In genomic region chr5:9691261-9691660, GRCh38 we compare ENCODE assay signal across 35 cellular contexts.
"Had no signal": no experiment of that assay in that cellular context is flagged by ENCODE, and none has a peak within 500 bp of the region (broad histone marks: within the 10 kb centered on the region; RNA-seq: fewer than 3 reads in every experiment).

No MANE protein-coding gene starts in this region.

- H3K4me1 ChIP-seq: ascending aorta, breast epithelium, foreskin keratinocyte, gastrocnemius medialis, heart left ventricle had no signal

- H3K4me3 ChIP-seq: ascending aorta, breast epithelium, cardiac muscle cell, coronary artery, dorsolateral prefrontal cortex, gastrocnemius medialis, heart left ventricle had no signal

- ATAC-seq: activated CD4-positive, CD25-positive, alpha-beta regulatory T cell treated with anti-CD3 and anti-CD28 coated beads, Interleukin-2, amount 50 U/mL, for 24 hours; activated CD8-positive, alpha-beta memory T cell treated with anti-CD3 and anti-CD28 coated beads, Interleukin-2, amount 10 ng/mL, durations not matched to agents 7 days and 5 days; activated CD8-positive, alpha-beta T cell treated with anti-CD3 and anti-CD28 coated beads for 36 hours; activated naive CD4-positive, alpha-beta T cell treated with anti-CD3 and anti-CD28 coated beads, Interleukin-2, amount 50 U/mL, for 72 hours; activated T-cell treated with anti-CD3 and anti-CD28 coated beads, Interleukin-2, amount 50 U/mL, for 72 hours; esophagus mucosa; foreskin keratinocyte; gastrocnemius medialis; heart left ventricle; T-helper 17 cell had no signal

- H3K4me3 Mint-ChIP-seq: activated B cell treated with CpG ODN at 0.5 μM for 24 hours; activated CD8-positive, alpha-beta memory T cell treated with anti-CD3 and anti-CD28 coated beads, Interleukin-2, amount 10 ng/mL, durations not matched to agents 7 days and 5 days; activated CD8-positive, alpha-beta T cell treated with anti-CD3 and anti-CD28 coated beads for 36 hours; activated naive CD4-positive, alpha-beta T cell treated with anti-CD3 and anti-CD28 coated beads, Interleukin-2, amount 10 ng/mL, durations not matched to agents 7 days and 5 days; activated naive CD8-positive, alpha-beta T cell treated with anti-CD3 and anti-CD28 coated beads, Interleukin-2, amount 10 ng/mL, durations not matched to agents 7 days and 5 days; activated T-cell treated with anti-CD3 and anti-CD28 coated beads, Interleukin-2, amount 50 U/mL, for 72 hours; brain; dendritic cell treated with granulocyte-macrophage colony-stimulating factor and Interleukin-4, amounts not matched to agents 40 ng/mL and 50 ng/mL, for 4 days; endodermal cell; T-helper 17 cell; T-helper 2 cell treated with Interferon-gamma antibody and Interleukin-4, amounts not matched to agents 5 μg/mL and 100 μg/mL, for 36 hours had no signal

- H3K36me3 Mint-ChIP-seq: activated CD8-positive, alpha-beta memory T cell treated with anti-CD3 and anti-CD28 coated beads, Interleukin-2, amount 10 ng/mL, durations not matched to agents 7 days and 5 days; activated naive CD4-positive, alpha-beta T cell treated with anti-CD3 and anti-CD28 coated beads, Interleukin-2, amount 10 ng/mL, durations not matched to agents 7 days and 5 days; activated naive CD4-positive, alpha-beta T cell treated with anti-CD3 and anti-CD28 coated beads, Interleukin-2, amount 50 U/mL, for 72 hours; activated naive CD8-positive, alpha-beta T cell treated with anti-CD3 and anti-CD28 coated beads, Interleukin-2, amount 10 ng/mL, durations not matched to agents 7 days and 5 days; brain had no signal

- H3K27ac Mint-ChIP-seq: activated B cell treated with CpG ODN at 0.5 μM for 24 hours; activated CD8-positive, alpha-beta memory T cell treated with anti-CD3 and anti-CD28 coated beads, Interleukin-2, amount 10 ng/mL, durations not matched to agents 7 days and 5 days; activated CD8-positive, alpha-beta T cell treated with anti-CD3 and anti-CD28 coated beads for 36 hours; activated naive CD4-positive, alpha-beta T cell treated with anti-CD3 and anti-CD28 coated beads, Interleukin-2, amount 10 ng/mL, durations not matched to agents 7 days and 5 days; activated naive CD4-positive, alpha-beta T cell treated with anti-CD3 and anti-CD28 coated beads, Interleukin-2, amount 50 U/mL, for 72 hours; activated naive CD8-positive, alpha-beta T cell treated with anti-CD3 and anti-CD28 coated beads, Interleukin-2, amount 10 ng/mL, durations not matched to agents 7 days and 5 days; activated T-cell treated with anti-CD3 and anti-CD28 coated beads, Interleukin-2, amount 50 U/mL, for 72 hours; brain; dendritic cell treated with granulocyte-macrophage colony-stimulating factor and Interleukin-4, amounts not matched to agents 40 ng/mL and 50 ng/mL, for 4 days; endodermal cell; T-helper 17 cell; T-helper 2 cell treated with Interferon-gamma antibody and Interleukin-4, amounts not matched to agents 5 μg/mL and 100 μg/mL, for 36 hours had no signal

- H3K27ac ChIP-seq: ascending aorta, breast epithelium, cardiac muscle cell, coronary artery, dorsolateral prefrontal cortex, foreskin keratinocyte, gastrocnemius medialis, heart left ventricle, WERI-Rb-1 had no signal

- H3K9me3 Mint-ChIP-seq: activated B cell treated with CpG ODN at 0.5 μM for 24 hours; activated naive CD4-positive, alpha-beta T cell treated with anti-CD3 and anti-CD28 coated beads, Interleukin-2, amount 50 U/mL, for 72 hours; activated naive CD8-positive, alpha-beta T cell treated with anti-CD3 and anti-CD28 coated beads, Interleukin-2, amount 10 ng/mL, durations not matched to agents 7 days and 5 days; activated T-cell treated with anti-CD3 and anti-CD28 coated beads, Interleukin-2, amount 50 U/mL, for 72 hours; dendritic cell treated with granulocyte-macrophage colony-stimulating factor and Interleukin-4, amounts not matched to agents 40 ng/mL and 50 ng/mL, for 4 days had no signal

- DNase-seq: activated B cell treated with CpG ODN at 0.5 μM for 24 hours; activated CD4-positive, alpha-beta T cell treated with anti-CD3 and anti-CD28 coated beads for 48 hours; activated CD4-positive, alpha-beta T cell treated with anti-CD3 and anti-CD28 coated beads, Interleukin-2, amount 50 U/mL, for 1 hour; activated CD4-positive, alpha-beta T cell treated with anti-CD3 and anti-CD28 coated beads, Interleukin-2, amount 50 U/mL, for 48 hours; activated CD8-positive, alpha-beta memory T cell treated with anti-CD3 and anti-CD28 coated beads, Interleukin-2, amount 10 ng/mL, durations not matched to agents 7 days and 5 days; activated CD8-positive, alpha-beta memory T cell treated with anti-CD3 and anti-CD28 coated beads, Interleukin-2, amount 50 U/mL, for 4 hours; activated CD8-positive, alpha-beta T cell treated with anti-CD3 and anti-CD28 coated beads for 36 hours; activated gamma-delta T cell; activated naive CD4-positive, alpha-beta T cell; activated naive CD4-positive, alpha-beta T cell treated with anti-CD3 and anti-CD28 coated beads, Interleukin-2, amount 10 ng/mL, durations not matched to agents 7 days and 5 days; activated naive CD8-positive, alpha-beta T cell treated with anti-CD3 and anti-CD28 coated beads, Interleukin-2, amount 10 ng/mL, durations not matched to agents 7 days and 5 days; activated T-cell treated with anti-CD3 and anti-CD28 coated beads, Interleukin-2, amount 50 U/mL, for 1 hour; activated T-cell treated with anti-CD3 and anti-CD28 coated beads, Interleukin-2, amount 50 U/mL, for 72 hours; central memory CD4-positive, alpha-beta T cell; effector memory CD4-positive, alpha-beta T cell; endodermal cell; foreskin keratinocyte; gastrocnemius medialis; glutamatergic neuron; heart left ventricle; T-helper 1 cell; T-helper 17 cell; T1000; WERI-Rb-1 had no signal

- H3K4me1 Mint-ChIP-seq: activated B cell treated with CpG ODN at 0.5 μM for 24 hours; activated CD8-positive, alpha-beta memory T cell treated with anti-CD3 and anti-CD28 coated beads, Interleukin-2, amount 10 ng/mL, durations not matched to agents 7 days and 5 days; activated naive CD4-positive, alpha-beta T cell treated with anti-CD3 and anti-CD28 coated beads, Interleukin-2, amount 10 ng/mL, durations not matched to agents 7 days and 5 days; activated naive CD8-positive, alpha-beta T cell treated with anti-CD3 and anti-CD28 coated beads, Interleukin-2, amount 10 ng/mL, durations not matched to agents 7 days and 5 days; endodermal cell; T-helper 17 cell had no signal

- H3K9me3 ChIP-seq: ascending aorta, breast epithelium, gastrocnemius medialis, heart left ventricle had no signal

- H3K27me3 Mint-ChIP-seq: activated B cell treated with CpG ODN at 0.5 μM for 24 hours; activated CD8-positive, alpha-beta memory T cell treated with anti-CD3 and anti-CD28 coated beads, Interleukin-2, amount 10 ng/mL, durations not matched to agents 7 days and 5 days; activated CD8-positive, alpha-beta T cell treated with anti-CD3 and anti-CD28 coated beads for 36 hours; activated naive CD4-positive, alpha-beta T cell treated with anti-CD3 and anti-CD28 coated beads, Interleukin-2, amount 10 ng/mL, durations not matched to agents 7 days and 5 days; activated naive CD8-positive, alpha-beta T cell treated with anti-CD3 and anti-CD28 coated beads, Interleukin-2, amount 10 ng/mL, durations not matched to agents 7 days and 5 days; dendritic cell treated with granulocyte-macrophage colony-stimulating factor and Interleukin-4, amounts not matched to agents 40 ng/mL and 50 ng/mL, for 4 days; T-helper 17 cell had no signal

- H3K27me3 ChIP-seq: ascending aorta, breast epithelium, cardiac muscle cell, dorsolateral prefrontal cortex, foreskin keratinocyte, gastrocnemius medialis, heart left ventricle had no signal

- H3K36me3 ChIP-seq: ascending aorta, breast epithelium, cardiac muscle cell, gastrocnemius medialis, heart left ventricle, WERI-Rb-1 had no signal
